Comparison of ENCODE assay signal across 1 cellular context in the genomic region with DNA sequence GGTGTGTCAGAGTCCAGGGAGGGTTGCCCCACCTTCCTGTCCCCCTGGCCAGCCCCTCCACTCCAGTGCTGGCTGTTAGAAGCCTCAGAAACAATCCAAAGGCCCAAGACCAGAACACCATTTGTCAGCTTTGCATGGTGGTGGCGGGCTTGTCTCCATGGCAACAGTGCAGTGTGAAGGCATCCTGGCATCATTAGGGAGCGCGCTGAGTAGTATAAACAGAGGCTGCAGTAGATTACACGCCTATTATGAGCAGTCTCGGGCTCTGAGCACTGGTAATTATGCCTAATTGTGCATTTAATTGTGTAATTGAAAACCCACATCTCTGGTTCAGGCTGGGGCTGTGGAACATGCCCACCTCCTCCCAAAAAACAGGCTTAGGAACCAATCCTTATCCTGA.
TF ChIP-seq lines count a peak whose summit lies in the region.

No MANE protein-coding gene starts in this region.

TF ChIP-seq in HEK293, 187 proteins besides CTCF, POLR2A, EP300 and RAD21 (continued from another document):
- TF ChIP-seq, protein P1, sequence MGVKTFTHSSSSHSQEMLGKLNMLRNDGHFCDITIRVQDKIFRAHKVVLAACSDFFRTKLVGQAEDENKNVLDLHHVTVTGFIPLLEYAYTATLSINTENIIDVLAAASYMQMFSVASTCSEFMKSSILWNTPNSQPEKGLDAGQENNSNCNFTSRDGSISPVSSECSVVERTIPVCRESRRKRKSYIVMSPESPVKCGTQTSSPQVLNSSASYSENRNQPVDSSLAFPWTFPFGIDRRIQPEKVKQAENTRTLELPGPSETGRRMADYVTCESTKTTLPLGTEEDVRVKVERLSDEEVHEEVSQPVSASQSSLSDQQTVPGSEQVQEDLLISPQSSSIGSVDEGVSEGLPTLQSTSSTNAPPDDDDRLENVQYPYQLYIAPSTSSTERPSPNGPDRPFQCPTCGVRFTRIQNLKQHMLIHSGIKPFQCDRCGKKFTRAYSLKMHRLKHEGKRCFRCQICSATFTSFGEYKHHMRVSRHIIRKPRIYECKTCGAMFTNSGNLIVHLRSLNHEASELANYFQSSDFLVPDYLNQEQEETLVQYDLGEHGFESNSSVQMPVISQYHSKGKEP (tag by site-specific recombination; IDR thresholded peaks at IDR 0.05) = peak; percentile 91
- TF ChIP-seq ZNF600 (tag by site-specific recombination; IDR thresholded peaks at IDR 0.05) = no peak
- peak; percentile 79 for TF ChIP-seq ZBTB17 (tag by site-specific recombination; IDR thresholded peaks at IDR 0.05)
- TF ChIP-seq ZNF501 (tag by site-specific recombination; IDR thresholded peaks at IDR 0.05) = no peak
- no peak for TF ChIP-seq ZNF555 (tag by site-specific recombination; conservative IDR thresholded peaks at IDR 0.05)
- TF ChIP-seq ZNF791 (tag by site-specific recombination; IDR thresholded peaks at IDR 0.05) = no peak
- TF ChIP-seq GFI1B (tag by site-specific recombination; IDR thresholded peaks at IDR 0.05) = no peak
- TF ChIP-seq ZNF2 (tag by site-specific recombination; IDR thresholded peaks at IDR 0.05) = no peak
- 0 out of 2 replicates have a peak, but pooled peaks have one; percentile 31 for TF ChIP-seq ZNF843 (tag by site-specific recombination; IDR thresholded peaks at IDR 0.05)
- TF ChIP-seq HOXD13 (CRISPR knock-in tag; IDR thresholded peaks at IDR 0.05; ENCODE audit: borderline replicate concordance) = no peak
- TF ChIP-seq ZNF169 (tag by site-specific recombination; IDR thresholded peaks at IDR 0.05) = no peak
- no peak for TF ChIP-seq ZNF175 (tag by site-specific recombination; IDR thresholded peaks at IDR 0.05)
- TF ChIP-seq, protein P2, sequence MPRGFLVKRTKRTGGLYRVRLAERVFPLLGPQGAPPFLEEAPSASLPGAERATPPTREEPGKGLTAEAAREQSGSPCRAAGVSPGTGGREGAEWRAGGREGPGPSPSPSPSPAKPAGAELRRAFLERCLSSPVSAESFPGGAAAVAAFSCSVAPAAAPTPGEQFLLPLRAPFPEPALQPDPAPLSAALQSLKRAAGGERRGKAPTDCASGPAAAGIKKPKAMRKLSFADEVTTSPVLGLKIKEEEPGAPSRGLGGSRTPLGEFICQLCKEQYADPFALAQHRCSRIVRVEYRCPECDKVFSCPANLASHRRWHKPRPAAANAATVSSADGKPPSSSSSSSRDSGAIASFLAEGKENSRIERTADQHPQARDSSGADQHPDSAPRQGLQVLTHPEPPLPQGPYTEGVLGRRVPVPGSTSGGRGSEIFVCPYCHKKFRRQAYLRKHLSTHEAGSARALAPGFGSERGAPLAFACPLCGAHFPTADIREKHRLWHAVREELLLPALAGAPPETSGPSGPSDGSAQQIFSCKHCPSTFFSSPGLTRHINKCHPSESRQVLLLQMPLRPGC (tag by site-specific recombination; IDR thresholded peaks at IDR 0.05) = peak; percentile 99
- TF ChIP-seq ZIC2 (tag by site-specific recombination; IDR thresholded peaks at IDR 0.05) = no peak
- TF ChIP-seq ZNF121 (tag by site-specific recombination; IDR thresholded peaks at IDR 0.05) = no peak
- no peak for TF ChIP-seq ZNF549 (tag by site-specific recombination; IDR thresholded peaks at IDR 0.05)
- no peak for TF ChIP-seq ZNF792 (tag by site-specific recombination; IDR thresholded peaks at IDR 0.05)
- TF ChIP-seq, protein P3, sequence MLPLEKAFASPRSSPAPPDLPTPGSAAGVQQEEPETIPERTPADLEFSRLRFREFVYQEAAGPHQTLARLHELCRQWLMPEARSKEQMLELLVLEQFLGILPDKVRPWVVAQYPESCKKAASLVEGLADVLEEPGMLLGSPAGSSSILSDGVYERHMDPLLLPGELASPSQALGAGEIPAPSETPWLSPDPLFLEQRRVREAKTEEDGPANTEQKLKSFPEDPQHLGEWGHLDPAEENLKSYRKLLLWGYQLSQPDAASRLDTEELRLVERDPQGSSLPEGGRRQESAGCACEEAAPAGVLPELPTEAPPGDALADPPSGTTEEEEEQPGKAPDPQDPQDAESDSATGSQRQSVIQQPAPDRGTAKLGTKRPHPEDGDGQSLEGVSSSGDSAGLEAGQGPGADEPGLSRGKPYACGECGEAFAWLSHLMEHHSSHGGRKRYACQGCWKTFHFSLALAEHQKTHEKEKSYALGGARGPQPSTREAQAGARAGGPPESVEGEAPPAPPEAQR (tag by site-specific recombination; IDR thresholded peaks at IDR 0.05) = no peak
- TF ChIP-seq GLI2 (tag by site-specific recombination; IDR thresholded peaks at IDR 0.05; ENCODE audit: borderline replicate concordance, low read depth) = no peak
- TF ChIP-seq IKZF3 (tag by site-specific recombination; IDR thresholded peaks at IDR 0.05) = peak; percentile 64
- no peak for TF ChIP-seq ZNF433 (tag by site-specific recombination; IDR thresholded peaks at IDR 0.05; ENCODE audit: low read depth)
- TF ChIP-seq, protein P4, sequence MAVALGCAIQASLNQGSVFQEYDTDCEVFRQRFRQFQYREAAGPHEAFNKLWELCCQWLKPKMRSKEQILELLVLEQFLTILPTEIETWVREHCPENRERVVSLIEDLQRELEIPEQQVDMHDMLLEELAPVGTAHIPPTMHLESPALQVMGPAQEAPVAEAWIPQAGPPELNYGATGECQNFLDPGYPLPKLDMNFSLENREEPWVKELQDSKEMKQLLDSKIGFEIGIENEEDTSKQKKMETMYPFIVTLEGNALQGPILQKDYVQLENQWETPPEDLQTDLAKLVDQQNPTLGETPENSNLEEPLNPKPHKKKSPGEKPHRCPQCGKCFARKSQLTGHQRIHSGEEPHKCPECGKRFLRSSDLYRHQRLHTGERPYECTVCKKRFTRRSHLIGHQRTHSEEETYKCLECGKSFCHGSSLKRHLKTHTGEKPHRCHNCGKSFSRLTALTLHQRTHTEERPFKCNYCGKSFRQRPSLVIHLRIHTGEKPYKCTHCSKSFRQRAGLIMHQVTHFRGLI (tag by site-specific recombination; IDR thresholded peaks at IDR 0.05) = no peak
- TF ChIP-seq ZBTB7A (tag by site-specific recombination; IDR thresholded peaks at IDR 0.05; ENCODE audit: low read depth) = no peak
- TF ChIP-seq, protein P5, sequence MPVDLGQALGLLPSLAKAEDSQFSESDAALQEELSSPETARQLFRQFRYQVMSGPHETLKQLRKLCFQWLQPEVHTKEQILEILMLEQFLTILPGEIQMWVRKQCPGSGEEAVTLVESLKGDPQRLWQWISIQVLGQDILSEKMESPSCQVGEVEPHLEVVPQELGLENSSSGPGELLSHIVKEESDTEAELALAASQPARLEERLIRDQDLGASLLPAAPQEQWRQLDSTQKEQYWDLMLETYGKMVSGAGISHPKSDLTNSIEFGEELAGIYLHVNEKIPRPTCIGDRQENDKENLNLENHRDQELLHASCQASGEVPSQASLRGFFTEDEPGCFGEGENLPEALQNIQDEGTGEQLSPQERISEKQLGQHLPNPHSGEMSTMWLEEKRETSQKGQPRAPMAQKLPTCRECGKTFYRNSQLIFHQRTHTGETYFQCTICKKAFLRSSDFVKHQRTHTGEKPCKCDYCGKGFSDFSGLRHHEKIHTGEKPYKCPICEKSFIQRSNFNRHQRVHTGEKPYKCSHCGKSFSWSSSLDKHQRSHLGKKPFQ (tag by site-specific recombination; IDR thresholded peaks at IDR 0.05) = peak; percentile 44; the same call in 1 of the 2 replicates
- TF ChIP-seq GLI4 (tag by site-specific recombination; IDR thresholded peaks at IDR 0.05) = no peak
- no peak for TF ChIP-seq ZNF707 (tag by site-specific recombination; IDR thresholded peaks at IDR 0.05)
- peak; percentile 77 for TF ChIP-seq FEZF1 (tag by site-specific recombination; IDR thresholded peaks at IDR 0.05)
- TF ChIP-seq ZNF157 (tag by site-specific recombination; IDR thresholded peaks at IDR 0.05) = no peak
